Comparison of ENCODE assay signal across 10 cellular contexts in the genomic region with DNA sequence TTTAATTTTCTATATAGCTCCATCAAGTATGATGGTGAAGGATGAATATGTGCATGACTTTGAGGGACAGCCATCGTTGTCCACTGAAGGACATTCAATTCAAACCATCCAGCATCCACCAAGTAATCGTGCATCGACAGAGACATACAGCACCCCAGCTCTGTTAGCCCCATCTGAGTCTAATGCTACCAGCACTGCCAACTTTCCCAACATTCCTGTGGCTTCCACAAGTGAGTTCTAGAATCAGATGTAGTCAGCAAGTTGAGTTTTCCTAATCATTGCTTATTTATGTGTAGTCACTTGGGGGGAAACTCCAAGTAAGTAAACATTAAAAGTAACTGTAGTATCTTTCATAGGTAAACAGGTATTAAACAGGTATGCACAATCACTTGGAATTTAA.
"Had no signal": no experiment of that assay in that cellular context is flagged by ENCODE, and none has a peak within 500 bp of the region (broad histone marks: within the 10 kb centered on the region; RNA-seq: fewer than 3 reads in every experiment).

No MANE protein-coding gene starts in this region.

- H3K4me3 ChIP-seq: esophagus muscularis mucosa, heart right ventricle, left ventricle myocardium inferior had no signal

- DNase-seq: activated B cell treated with CpG ODN at 0.5 μM for 24 hours; activated CD4-positive, alpha-beta T cell treated with anti-CD3 and anti-CD28 coated beads, Interleukin-2, amount 10 ng/mL, durations not matched to agents 7 days and 5 days; amygdala; heart right ventricle; kidney; left ventricle myocardium inferior; mesendoderm; nephron progenitor cell; stimulated activated CD4-positive, alpha-beta T cell treated with anti-CD3 and anti-CD28 coated beads, Interleukin-4, amount 100 ng/mL, for 1 hour had no signal
